8 cellular contexts compared by ENCODE assay signal in genomic region chr11:59144579-59145345, GRCh38. TPM values are rescaled to one million over a fixed set of nuclear protein-coding genes. Genes with fewer than 3 reads are reported as not detected.
DNase-seq lines count a peak whose midpoint lies in the region; ATAC-seq and TF ChIP-seq lines count a peak whose summit lies in the region.

No MANE protein-coding gene starts in this region.

- intact Hi-C loops in right cardiac atrium (cut with DNase I) (no loop called here), aorta (cut with DNase I) (loop anchor here in 1 of 2 donors (10.0 kb wide), 1 partner anchor 570 kb away; the partner anchor contains the start of genes LPXN and ZFP91)

- H3K9me3 ChIP-seq in right cardiac atrium (ENCODE audit: control insufficient read depth, low read length) = no peaks in the 10 kb centered on the region
- no peaks in the 10 kb centered on the region for H3K9me3 ChIP-seq in aorta (ENCODE audit: control insufficient read depth, low read length)

- H3K4me1 ChIP-seq in right cardiac atrium (ENCODE audit: control insufficient read depth, insufficient read depth, low read length) (no peaks in the 10 kb centered on the region), aorta (ENCODE audit: control insufficient read depth in 1 of 2, insufficient read depth in 2 of 2, low read length in 2 of 2) (no peaks in the 10 kb centered on the region)

- H3K27me3 ChIP-seq in right cardiac atrium (ENCODE audit: control insufficient read depth, insufficient read depth) = no peaks in the 10 kb centered on the region
- H3K27me3 ChIP-seq in aorta (ENCODE audit: control insufficient read depth in 1 of 2, insufficient read depth in 2 of 2, low read length in 1 of 2) = no peaks in the 10 kb centered on the region

- TF ChIP-seq CTCF in GM10248 (IDR thresholded peaks at IDR 0.05; ENCODE audit: control extremely low read depth, extremely low read depth, low read depth, missing control alignments) = no peak
- TF ChIP-seq CTCF in HFF-Myc (IDR thresholded peaks at IDR 0.05; ENCODE audit: low read depth, low read length, missing control alignments) = peak; percentile 10

- DNase-seq in GM10248 (ENCODE audit: extremely low spot score) = peak; percentile 85
- peak; percentile 47 for DNase-seq in HFF-Myc (ENCODE audit: extremely low read depth, low read depth)
- DNase-seq in MV-4-11 (lab: John Stamatoyannopoulos, UW) = peak; percentile 89
- DNase-seq in T follicular helper cell (ENCODE audit: low read depth) = peak; percentile 52
- DNase-seq in amygdala (lab: John Stamatoyannopoulos, UW) = peak in 40 of 56 donors; percentile 5 to 56 (median 26)
- DNase-seq in right cardiac atrium = peak; percentile 79 to 89 (median 89)
- DNase-seq in putamen (ENCODE audit: low spot score) = peak; percentile 58
- DNase-seq in aorta = peak; percentile 89 to 90

- ATAC-seq in right cardiac atrium = peak; percentile 69 to 78
- ATAC-seq in aorta (ENCODE audit: low FRiP score) = peak; percentile 84

- H3K27ac ChIP-seq in right cardiac atrium (ENCODE audit: low read length) (peak overlapping the region; percentile 68), aorta (ENCODE audit: low read depth in 1 of 2, low read length in 2 of 2) (peak overlapping the region; percentile 39 to 73)

- WGBS in right cardiac atrium = 2% methylated on average over 39 of the region's 39 CpGs
- 2% methylated on average over 36 to 39 of the region's 39 CpGs for WGBS in aorta, 2 donors

- no peaks in the 10 kb centered on the region for H3K36me3 ChIP-seq in aorta (ENCODE audit: control insufficient read depth in 1 of 2, insufficient read depth in 2 of 2, low read length in 1 of 2)

- H3K4me3 ChIP-seq in HFF-Myc (replicated peaks; ENCODE audit: low read depth, low read length) = peak overlapping the region; percentile 51
- peak overlapping the region; percentile 16 for H3K4me3 ChIP-seq in right cardiac atrium (ENCODE audit: low read length)
- peak overlapping the region; percentile 53 to 91 for H3K4me3 ChIP-seq in aorta (ENCODE audit: low read length in 2 of 2)

- CTCF ChIA-PET in GM10248 (lab: Yijun Ruan, JAX) = interaction anchor here (1.3 to 7.0 kb wide), 7 partner anchors 9 to 86 kb away, joined by 3 to 104 read pairs (median 12); partner anchors contain the start of gene DTX4

- POLR2A ChIA-PET in GM10248 (lab: Yijun Ruan, JAX) = interaction anchor here (0.6 to 0.7 kb wide), 3 partner anchors 37 to 471 kb away, joined by 3 to 7 read pairs (median 3); partner anchors contain the start of gene FAM111B

RNA-seq across cellular contexts. Expression of gene FAM111A, which starts 2.1 kb away (rescaled TPM):
- 10 to 100 TPM in 3 of 4 donors, 1 to 10 TPM in 1; 9.1 to 12.2 (median 10.5) TPM for total RNA-seq in right cardiac atrium
- polyA plus RNA-seq in right cardiac atrium = 7.0 TPM
- 10 to 100 TPM; 19.0 to 49.0 TPM for total RNA-seq in aorta
- polyA plus RNA-seq in aorta = 10 to 100 TPM in 1 of 2 donors, 1 to 10 TPM in 1; 5.8 to 29.6 TPM

RNA-seq across cellular contexts. Expression of gene DTX4, which starts 27.2 kb away (rescaled TPM):
- total RNA-seq in right cardiac atrium (1 to 10 TPM; 1.6 to 3.4 (median 1.7) TPM), aorta (1 to 10 TPM; 2.6 to 7.1 TPM)
- polyA plus RNA-seq in right cardiac atrium (0.70 TPM), aorta (10 to 100 TPM in 1 of 2 donors, 1 to 10 TPM in 1; 4.0 to 10.0 TPM)

RNA-seq across cellular contexts. Expression of gene FAM111B, which starts 37.7 kb away (rescaled TPM):
- total RNA-seq in right cardiac atrium = 1 to 10 TPM in 1 of 4 donors, under 1 TPM in 2, not detected in 1; 0.17 to 2.5 (median 0.91) TPM
- polyA plus RNA-seq in right cardiac atrium = 0.05 TPM
- under 1 TPM; 0.65 to 0.87 TPM for total RNA-seq in aorta
- polyA plus RNA-seq in aorta = under 1 TPM; 0.20 to 0.25 TPM

RNA-seq across cellular contexts. Expression of gene GLYATL1B, which starts 58.7 kb away (rescaled TPM):
- total RNA-seq in right cardiac atrium (not detected), aorta (not detected)
- polyA plus RNA-seq in right cardiac atrium (not detected), aorta (not detected)

Comparison
In these comparisons a context has a peak if more than half of its experiments do, and no peak if none do; other contexts are left out.
1. Peak in every context shown above with its lines: DNase-seq, ATAC-seq, H3K4me3 ChIP-seq and H3K27ac ChIP-seq.
2. DNase-seq: peak in every context shown above with its lines; median percentile 90 in aorta; 89 in MV-4-11; 89 in right cardiac atrium; 85 in GM10248; 58 in putamen; 52 in T follicular helper cell; 47 in HFF-Myc; 26 in amygdala.
3. H3K4me3 ChIP-seq: peak in every context shown above with its lines; median percentile 72 in aorta; 51 in HFF-Myc; 16 in right cardiac atrium.